ENCODE assay signal across 29 cellular contexts in the genomic region with DNA sequence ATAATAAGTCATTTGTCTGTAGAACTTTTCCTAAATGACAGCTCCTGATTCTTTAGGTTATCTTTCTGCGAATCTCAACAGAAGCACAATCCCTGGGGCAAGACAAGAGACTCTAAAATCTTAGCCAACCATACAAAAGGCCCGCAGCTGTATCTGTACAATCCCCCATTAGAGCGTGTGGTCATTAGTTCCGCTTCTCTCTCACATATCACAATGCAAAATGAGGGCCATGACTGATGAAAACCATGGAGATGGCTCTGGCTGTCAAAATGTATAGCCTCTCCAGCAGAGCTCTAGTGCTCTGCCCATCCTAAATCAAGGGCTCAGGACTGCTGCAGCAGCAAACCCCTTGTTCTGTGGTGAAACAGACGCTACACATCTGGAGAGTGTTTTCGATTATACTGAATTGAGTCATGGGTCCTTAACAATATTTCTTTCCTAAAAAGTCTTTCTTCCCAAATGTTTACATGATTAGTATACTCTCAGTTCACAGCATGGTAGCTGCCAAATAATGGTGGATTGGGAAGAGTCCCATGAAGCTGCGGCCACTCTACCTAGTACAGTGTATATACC.
"Had no signal": no experiment of that assay in that cellular context is flagged by ENCODE, and none has a peak within 500 bp of the region (broad histone marks: within the 10 kb centered on the region; RNA-seq: fewer than 3 reads in every experiment).

No MANE protein-coding gene starts in this region.

- H3K4me1 Mint-ChIP-seq: activated B cell treated with CpG ODN at 0.5 μM for 24 hours; activated CD4-positive, alpha-beta T cell treated with anti-CD3 and anti-CD28 coated beads, Interleukin-2, amount 10 ng/mL, durations not matched to agents 24 days and 14 days; activated CD8-positive, alpha-beta memory T cell treated with anti-CD3 and anti-CD28 coated beads, Interleukin-2, amount 10 ng/mL, durations not matched to agents 7 days and 5 days; activated naive CD4-positive, alpha-beta T cell treated with anti-CD3 and anti-CD28 coated beads, Interleukin-2, amount 50 U/mL, for 24 hours; T-cell had no signal

- H3K27me3 Mint-ChIP-seq: activated B cell treated with CpG ODN at 0.5 μM for 24 hours; activated CD4-positive, alpha-beta T cell treated with anti-CD3 and anti-CD28 coated beads, Interleukin-2, amount 10 ng/mL, durations not matched to agents 24 days and 14 days; activated CD8-positive, alpha-beta memory T cell treated with anti-CD3 and anti-CD28 coated beads, Interleukin-2, amount 10 ng/mL, durations not matched to agents 7 days and 5 days; activated naive CD4-positive, alpha-beta T cell treated with anti-CD3 and anti-CD28 coated beads, Interleukin-2, amount 50 U/mL, for 24 hours; activated T-cell treated with anti-CD3 and anti-CD28 coated beads, Interleukin-2, amount 50 U/mL, for 24 hours; T-cell had no signal

- H3K9me3 ChIP-seq: MG63 had no signal

- H3K9me3 Mint-ChIP-seq: activated B cell treated with CpG ODN at 0.5 μM for 24 hours; activated naive CD4-positive, alpha-beta T cell treated with anti-CD3 and anti-CD28 coated beads, Interleukin-2, amount 50 U/mL, for 24 hours; activated T-helper 1 cell treated with anti-CD3 and anti-CD28 coated beads, Interleukin-12 subunit alpha, Interleukin-12 subunit beta, Interleukin-2, Interleukin-4 antibody, amounts not matched to agents 30 ng/mL and 10 ng/mL and 1 ng/mL, durations not matched to agents 14 hours and 24 hours and 36 hours had no signal

- H3K36me3 Mint-ChIP-seq: activated CD8-positive, alpha-beta memory T cell treated with anti-CD3 and anti-CD28 coated beads, Interleukin-2, amount 10 ng/mL, durations not matched to agents 7 days and 5 days; activated naive CD4-positive, alpha-beta T cell treated with anti-CD3 and anti-CD28 coated beads, Interleukin-2, amount 50 U/mL, for 24 hours; T-cell had no signal

- DNase-seq: activated B cell treated with CpG ODN at 0.5 μM for 24 hours; activated CD4-positive, alpha-beta T cell treated with anti-CD3 and anti-CD28 coated beads for 1 hour; activated CD4-positive, alpha-beta T cell treated with anti-CD3 and anti-CD28 coated beads, Interleukin-2, amount 10 ng/mL, durations not matched to agents 24 days and 14 days; activated CD4-positive, alpha-beta T cell treated with anti-CD3 and anti-CD28 coated beads, Interleukin-2, amount 50 U/mL, for 48 hours; activated CD8-positive, alpha-beta memory T cell treated with anti-CD3 and anti-CD28 coated beads, Interleukin-2, amount 10 ng/mL, durations not matched to agents 7 days and 5 days; activated effector memory CD4-positive, alpha-beta T cell treated with Interleukin-2 at 50 U/mL for 16 hours; activated naive CD4-positive, alpha-beta T cell; activated T-cell treated with anti-CD3 and anti-CD28 coated beads, Interleukin-2, amount 50 U/mL, for 24 hours; aorta; central memory CD4-positive, alpha-beta T cell; MG63; MV-4-11; NCI-H1092 treated with DMSO at 0.1 percent for 48 hours; NCI-H1417 treated with DMSO at 0.1 percent for 48 hours; NCI-H1694; NCI-H2029; NCI-H2107; NCI-H2227 treated with DMSO at 0.1 percent for 48 hours; NCI-H510A; NCI-H526 treated with DMSO at 0.1 percent for 48 hours; NCI-H82; OCI-M1; SHP77; T-cell; T-helper 2 cell; T1000 had no signal

- H3K4me3 ChIP-seq: MG63 had no signal

- H3K4me3 Mint-ChIP-seq: activated B cell treated with CpG ODN at 0.5 μM for 24 hours; activated CD4-positive, alpha-beta T cell treated with anti-CD3 and anti-CD28 coated beads, Interleukin-2, amount 10 ng/mL, durations not matched to agents 24 days and 14 days; activated CD8-positive, alpha-beta memory T cell treated with anti-CD3 and anti-CD28 coated beads, Interleukin-2, amount 10 ng/mL, durations not matched to agents 7 days and 5 days; activated naive CD4-positive, alpha-beta T cell treated with anti-CD3 and anti-CD28 coated beads, Interleukin-2, amount 50 U/mL, for 24 hours; activated T-cell treated with anti-CD3 and anti-CD28 coated beads, Interleukin-2, amount 50 U/mL, for 24 hours; activated T-helper 1 cell treated with anti-CD3 and anti-CD28 coated beads, Interleukin-12 subunit alpha, Interleukin-12 subunit beta, Interleukin-2, Interleukin-4 antibody, amounts not matched to agents 30 ng/mL and 10 ng/mL and 1 ng/mL, durations not matched to agents 14 hours and 24 hours and 36 hours; T-cell had no signal

- H3K27ac Mint-ChIP-seq: activated B cell treated with CpG ODN at 0.5 μM for 24 hours; activated CD4-positive, alpha-beta T cell treated with anti-CD3 and anti-CD28 coated beads, Interleukin-2, amount 10 ng/mL, durations not matched to agents 24 days and 14 days; activated CD8-positive, alpha-beta memory T cell treated with anti-CD3 and anti-CD28 coated beads, Interleukin-2, amount 10 ng/mL, durations not matched to agents 7 days and 5 days; activated naive CD4-positive, alpha-beta T cell treated with anti-CD3 and anti-CD28 coated beads, Interleukin-2, amount 50 U/mL, for 24 hours; activated T-cell treated with anti-CD3 and anti-CD28 coated beads, Interleukin-2, amount 50 U/mL, for 24 hours; activated T-helper 1 cell treated with anti-CD3 and anti-CD28 coated beads, Interleukin-12 subunit alpha, Interleukin-12 subunit beta, Interleukin-2, Interleukin-4 antibody, amounts not matched to agents 30 ng/mL and 10 ng/mL and 1 ng/mL, durations not matched to agents 14 hours and 24 hours and 36 hours; T-cell had no signal

- H3K36me3 ChIP-seq: MG63 had no signal

- H3K27me3 ChIP-seq: MG63 had no signal

- ATAC-seq: activated CD8-positive, alpha-beta memory T cell treated with anti-CD3 and anti-CD28 coated beads, Interleukin-2, amount 10 ng/mL, durations not matched to agents 7 days and 5 days; Panc1; T-cell had no signal
